Comparison of ENCODE assay signal across 1 cellular context in the genomic region with DNA sequence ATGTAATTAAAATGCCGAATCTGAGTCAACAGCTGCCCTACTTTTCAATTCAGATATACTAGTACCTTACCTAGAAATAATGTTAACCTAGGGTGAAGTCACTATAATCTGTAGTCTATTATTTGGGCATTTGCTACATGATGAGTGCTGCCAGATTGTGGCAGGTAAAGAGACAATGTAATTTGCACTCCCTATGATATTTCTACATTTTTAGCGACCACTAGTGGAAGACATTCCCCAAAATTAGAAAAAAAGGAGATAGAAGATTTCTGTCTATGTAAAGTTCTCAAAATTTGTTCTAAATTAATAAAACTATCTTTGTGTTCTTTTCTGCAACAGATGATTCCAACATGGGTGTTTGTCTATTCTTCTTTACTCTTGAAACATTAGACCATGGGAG.
TF ChIP-seq lines count a peak whose summit lies in the region.

No MANE protein-coding gene starts in this region.

TF ChIP-seq in GM12878, 131 proteins besides CTCF, POLR2A, EP300 and RAD21:
- TF ChIP-seq ZNF274 (IDR thresholded peaks at IDR 0.05; ENCODE audit: insufficient read depth, insufficient read length) (no peak), ESRRA (IDR thresholded peaks at IDR 0.05; ENCODE audit: low read length) (no peak), SMC3 (IDR thresholded peaks at IDR 0.05; ENCODE audit: borderline replicate concordance, low read length) (0 out of 2 replicates have a peak, but pooled peaks have one; percentile 9), TARDBP (IDR thresholded peaks at IDR 0.05; ENCODE audit: borderline replicate concordance) (no peak), IKZF2 (IDR thresholded peaks at IDR 0.05) (no peak), MXI1 (IDR thresholded peaks at IDR 0.05; ENCODE audit: low read depth, low read length) (no peak), POLR2AphosphoS5 (IDR thresholded peaks at IDR 0.05; ENCODE audit: low read length) (peak; percentile 52; the same call in 1 of the 2 replicates), TBL1XR1 (IDR thresholded peaks at IDR 0.05; ENCODE audit: low read depth, low read length) (no peak), MEF2A (IDR thresholded peaks at IDR 0.05; ENCODE audit: insufficient read depth, low read depth, low read length) (no peak), NR2C1 (IDR thresholded peaks at IDR 0.05) (no peak), EGR1 (IDR thresholded peaks at IDR 0.05; ENCODE audit: borderline replicate concordance in 1 of 2, low read depth in 2 of 2, low read length in 2 of 2) (no peak)
- TF ChIP-seq, protein P1, sequence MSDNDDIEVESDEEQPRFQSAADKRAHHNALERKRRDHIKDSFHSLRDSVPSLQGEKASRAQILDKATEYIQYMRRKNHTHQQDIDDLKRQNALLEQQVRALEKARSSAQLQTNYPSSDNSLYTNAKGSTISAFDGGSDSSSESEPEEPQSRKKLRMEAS (IDR thresholded peaks at IDR 0.05; ENCODE audit: low read depth, low read length), result no peak
